Comparison of ENCODE assay signal across 9 cellular contexts in genomic region chr1:33055210-33055991, GRCh38. TPM values are rescaled to one million over a fixed set of nuclear protein-coding genes. Genes with fewer than 3 reads are reported as not detected.
DNase-seq lines count a peak whose midpoint lies in the region; FAIRE-seq and TF ChIP-seq lines count a peak whose summit lies in the region.
"Had no signal": no experiment of that assay in that cellular context is flagged by ENCODE, and none has a peak within 500 bp of the region (broad histone marks: within the 10 kb centered on the region; RNA-seq: fewer than 3 reads in every experiment).

No MANE protein-coding gene starts in this region.

- H3K9me3 ChIP-seq in OCI-LY3 (ENCODE audit: insufficient read depth, low read length) (no peaks in the 10 kb centered on the region), osteoblast (ENCODE audit: low read depth, low read length) (no peaks in the 10 kb centered on the region)

- H3K4me3 Mint-ChIP-seq in activated naive CD8-positive, alpha-beta T cell treated with anti-CD3 and anti-CD28 coated beads for 36 hours = no peak overlapping the region
- H3K4me3 Mint-ChIP-seq in glutamatergic neuron (ENCODE audit: unreplicated experiment) = no peak overlapping the region
- H3K4me3 Mint-ChIP-seq: T-helper 1 cell treated with Interleukin-12 subunit alpha and Interleukin-12 subunit beta and Interleukin-4 antibody, amounts not matched to agents 30 μg/mL and 1 μg/mL, for 36 hours had no signal

- H3K27ac Mint-ChIP-seq in activated naive CD8-positive, alpha-beta T cell treated with anti-CD3 and anti-CD28 coated beads for 36 hours = no peak overlapping the region
- H3K27ac Mint-ChIP-seq in glutamatergic neuron (ENCODE audit: unreplicated experiment) = peak overlapping the region; percentile 25
- H3K27ac Mint-ChIP-seq: T-helper 1 cell treated with Interleukin-12 subunit alpha and Interleukin-12 subunit beta and Interleukin-4 antibody, amounts not matched to agents 30 μg/mL and 1 μg/mL, for 36 hours had no signal

- H3K36me3 Mint-ChIP-seq in activated naive CD8-positive, alpha-beta T cell treated with anti-CD3 and anti-CD28 coated beads for 36 hours = no peaks in the 10 kb centered on the region
- peaks cover 9% of the 10 kb centered on the region for H3K36me3 Mint-ChIP-seq in glutamatergic neuron (ENCODE audit: unreplicated experiment)

- H3K79me2 ChIP-seq in OCI-LY3 (ENCODE audit: low read length) = no peaks in the 10 kb centered on the region
- H3K79me2 ChIP-seq in osteoblast (ENCODE audit: insufficient read depth, low read length) = no peaks in the 10 kb centered on the region

- H3K9me3 Mint-ChIP-seq in activated naive CD8-positive, alpha-beta T cell treated with anti-CD3 and anti-CD28 coated beads for 36 hours = peaks cover 2% of the 10 kb centered on the region
- H3K9me3 Mint-ChIP-seq in glutamatergic neuron (ENCODE audit: unreplicated experiment) = peaks cover 9% of the 10 kb centered on the region

- DNase-seq in D341Med (ENCODE audit: low spot score) (peak; percentile 69), HTR-8/SVneo (ENCODE audit: insufficient read length, low spot score) (peak; percentile 74), glutamatergic neuron (peak; percentile 46), osteoblast (ENCODE audit: insufficient read length, low spot score, missing footprints) (peak; percentile 97), NCI-H1694 treated with DMSO at 0.1 percent for 48 hours (lab: John Stamatoyannopoulos, UW) (no peak), coronary artery (ENCODE audit: low spot score) (no peak)
- DNase-seq in activated naive CD8-positive, alpha-beta T cell treated with anti-CD3 and anti-CD28 coated beads for 36 hours = peak; percentile 15

- no peak overlapping the region for H2AFZ ChIP-seq in OCI-LY3 (ENCODE audit: low read depth, low read length)
- no peak overlapping the region for H2AFZ ChIP-seq in osteoblast (ENCODE audit: low read length)

- peaks cover 12% of the 10 kb centered on the region for H3K4me1 ChIP-seq in OCI-LY3 (ENCODE audit: low read length)
- H3K4me1 ChIP-seq in osteoblast (ENCODE audit: insufficient read depth, low read length) = peaks cover 7% of the 10 kb centered on the region

- H3K27me3 Mint-ChIP-seq in activated naive CD8-positive, alpha-beta T cell treated with anti-CD3 and anti-CD28 coated beads for 36 hours = peaks cover 3% of the 10 kb centered on the region
- peaks cover 5% of the 10 kb centered on the region for H3K27me3 Mint-ChIP-seq in glutamatergic neuron (ENCODE audit: unreplicated experiment)

- H4K20me1 ChIP-seq in OCI-LY3 (ENCODE audit: insufficient read depth, low read length) (no peaks in the 10 kb centered on the region), osteoblast (ENCODE audit: insufficient read depth, low read length) (no peaks in the 10 kb centered on the region)

- FAIRE-seq in HTR-8/SVneo (lab: Jason Lieb, UNC) = peak; percentile 40

- H3K4me3 ChIP-seq in OCI-LY3 (ENCODE audit: low read length) = no peak overlapping the region
- no peak overlapping the region for H3K4me3 ChIP-seq in osteoblast (ENCODE audit: insufficient read depth, low read length)
- no peak overlapping the region for H3K4me3 ChIP-seq in coronary artery

- peak; percentile 55 for TF ChIP-seq CTCF in OCI-LY3 (IDR thresholded peaks at IDR 0.05; ENCODE audit: low read depth, low read length)
- peak; percentile 73 for TF ChIP-seq CTCF in glutamatergic neuron (IDR thresholded peaks at IDR 0.05; ENCODE audit: partially characterized antibody, unreplicated experiment)
- TF ChIP-seq CTCF in osteoblast (IDR thresholded peaks at IDR 0.05; ENCODE audit: extremely low read depth, low read depth, low read length) = peak; percentile 84
- no peak for TF ChIP-seq CTCF in coronary artery (IDR thresholded peaks at IDR 0.05)

- H3K4me1 Mint-ChIP-seq in activated naive CD8-positive, alpha-beta T cell treated with anti-CD3 and anti-CD28 coated beads for 36 hours = peaks cover 3% of the 10 kb centered on the region
- H3K4me1 Mint-ChIP-seq in glutamatergic neuron (ENCODE audit: low read depth, unreplicated experiment) = peaks cover 15% of the 10 kb centered on the region

- no peak overlapping the region for H3K9ac ChIP-seq in OCI-LY3 (ENCODE audit: low read length)

- H3K27me3 ChIP-seq in OCI-LY3 (ENCODE audit: low read depth, low read length) = no peaks in the 10 kb centered on the region
- H3K27me3 ChIP-seq in osteoblast (ENCODE audit: insufficient read depth, low read length) = no peaks in the 10 kb centered on the region

- H3K36me3 ChIP-seq in OCI-LY3 (replicated peaks; ENCODE audit: low read depth, low read length) (no peaks in the 10 kb centered on the region), osteoblast (ENCODE audit: insufficient read depth, low read length) (no peaks in the 10 kb centered on the region)

- no peak overlapping the region for H3K27ac ChIP-seq in OCI-LY3 (ENCODE audit: low read length)
- H3K27ac ChIP-seq in osteoblast (ENCODE audit: low read depth, low read length) = no peak overlapping the region
- H3K27ac ChIP-seq in coronary artery = no peak overlapping the region

- H3K4me2 ChIP-seq in OCI-LY3 (ENCODE audit: low read length) = no peak overlapping the region; the same call in 1 of the 2 replicates
- no peak overlapping the region for H3K4me2 ChIP-seq in osteoblast (ENCODE audit: insufficient read depth, low read length)

RNA-seq across cellular contexts. Expression of gene AK2, which starts 18.7 kb away (rescaled TPM):
- 100 to 1,000 TPM; 372 to 389 TPM for total RNA-seq in activated naive CD8-positive, alpha-beta T cell treated with anti-CD3 and anti-CD28 coated beads for 36 hours
- total RNA-seq in glutamatergic neuron (ENCODE audit: unreplicated experiment) = 52.7 TPM
- total RNA-seq in osteoblast = 89.3 and 139 TPM in 2 replicates

RNA-seq across cellular contexts. Expression of gene AZIN2, which starts 25.6 kb away (rescaled TPM):
- total RNA-seq in activated naive CD8-positive, alpha-beta T cell treated with anti-CD3 and anti-CD28 coated beads for 36 hours = 1 to 10 TPM; 1.8 to 3.6 TPM
- total RNA-seq in glutamatergic neuron (ENCODE audit: unreplicated experiment) (7.0 TPM), osteoblast (11.8 and 18.8 TPM in 2 replicates)

Comparison
In these comparisons a context has a peak if more than half of its experiments do, and no peak if none do; other contexts are left out.
1. DNase-seq: peak in D341Med (single experiment), HTR-8/SVneo (single experiment), activated naive CD8-positive, alpha-beta T cell treated with anti-CD3 and anti-CD28 coated beads for 36 hours (single experiment), glutamatergic neuron (single experiment) and osteoblast (single experiment); none in NCI-H1694 treated with DMSO at 0.1 percent for 48 hours (single experiment) and coronary artery (single experiment).